ENCODE assay signal across 8 cellular contexts in genomic region chr2:37871453-37872191, GRCh38. TPM values are rescaled to one million over a fixed set of nuclear protein-coding genes. Genes with fewer than 3 reads are reported as not detected.
DNase-seq lines count a peak whose midpoint lies in the region; ATAC-seq, FAIRE-seq and TF ChIP-seq lines count a peak whose summit lies in the region.

No MANE protein-coding gene starts in this region.

- no peaks in the 10 kb centered on the region for H3K9me3 ChIP-seq in kidney (ENCODE audit: control insufficient read depth in 1 of 2, low read length in 2 of 2)

- no peak for FAIRE-seq in kidney (lab: Jason Lieb, UNC)

- no peaks in the 10 kb centered on the region for H3K4me1 ChIP-seq in kidney (ENCODE audit: control insufficient read depth in 1 of 2, insufficient read depth in 1 of 2, low read depth in 1 of 2, low read length in 2 of 2)

- intact Hi-C loops in kidney (cut with DNase I): no loop called here

- H3K36me3 ChIP-seq in kidney (ENCODE audit: control insufficient read depth in 1 of 2, insufficient read depth in 2 of 2, low read length in 2 of 2): no peaks in the 10 kb centered on the region

- H3K4me3 ChIP-seq in foreskin fibroblast (ENCODE audit: low read depth in 1 of 2, low read length in 2 of 2) (no peak overlapping the region), kidney (ENCODE audit: low read length in 2 of 2) (no peak overlapping the region)

- H3K27ac ChIP-seq in kidney (ENCODE audit: low read depth in 2 of 2, low read length in 2 of 2): no peak overlapping the region

- TF ChIP-seq CTCF in GM13977 (IDR thresholded peaks at IDR 0.05; ENCODE audit: extremely low read depth, insufficient read depth, missing control alignments): no peak
- TF ChIP-seq CTCF in foreskin fibroblast (IDR thresholded peaks at IDR 0.05; ENCODE audit: low read depth, low read length): no peak
- no peak for TF ChIP-seq CTCF in kidney (IDR thresholded peaks at IDR 0.05; ENCODE audit: borderline replicate concordance, extremely low read depth, insufficient read depth)

- peak; percentile 47 for ATAC-seq in GM21737 (IDR thresholded peaks at IDR 0.05; ENCODE audit: unreplicated experiment)

- in situ Hi-C loops in GM13977 (cut with MboI; ENCODE audit: low pct_unique_long_range_greater_than_20kb, low sequenced_read_pairs, unreplicated experiment): no loop called here

- no peak overlapping the region for H3K9ac ChIP-seq in kidney (ENCODE audit: low read length in 2 of 2)

- DNase-seq in GM13977 (ENCODE audit: low spot score): peak; percentile 51
- peak; percentile 48 for DNase-seq in OCI-M1 (lab: John Stamatoyannopoulos, UW)
- peak; percentile 62 to 80 for DNase-seq in foreskin fibroblast
- DNase-seq in central memory CD4-positive, alpha-beta T cell: no peak
- no peak for DNase-seq in kidney
- DNase-seq in stimulated activated CD4-positive, alpha-beta T cell treated with anti-CD3 and anti-CD28 coated beads, Interleukin-12 subunit alpha, Interleukin-12 subunit beta, amount 100 ng/mL, for 4 hours: no peak
- no peak for DNase-seq in occipital lobe (lab: John Stamatoyannopoulos, UW)

RNA-seq across cellular contexts. Expression of gene RMDN2, which starts 53.5 kb away (rescaled TPM):
- 10.5 TPM for total RNA-seq in kidney
- 7.9 TPM for polyA plus RNA-seq in kidney (ENCODE audit: insufficient read depth, low read depth, low replicate concordance)
- 13.6 TPM for total RNA-seq in occipital lobe

Comparison
In these comparisons a context has a peak if more than half of its experiments do, and no peak if none do; other contexts are left out.
1. DNase-seq: peak in GM13977 (single experiment), OCI-M1 (single experiment) and foreskin fibroblast (2 of 2); none in central memory CD4-positive, alpha-beta T cell (single experiment), kidney (single experiment), stimulated activated CD4-positive, alpha-beta T cell treated with anti-CD3 and anti-CD28 coated beads, Interleukin-12 subunit alpha, Interleukin-12 subunit beta, amount 100 ng/mL, for 4 hours (single experiment) and occipital lobe (single experiment).